1 cellular context compared by ENCODE assay signal in the genomic region with DNA sequence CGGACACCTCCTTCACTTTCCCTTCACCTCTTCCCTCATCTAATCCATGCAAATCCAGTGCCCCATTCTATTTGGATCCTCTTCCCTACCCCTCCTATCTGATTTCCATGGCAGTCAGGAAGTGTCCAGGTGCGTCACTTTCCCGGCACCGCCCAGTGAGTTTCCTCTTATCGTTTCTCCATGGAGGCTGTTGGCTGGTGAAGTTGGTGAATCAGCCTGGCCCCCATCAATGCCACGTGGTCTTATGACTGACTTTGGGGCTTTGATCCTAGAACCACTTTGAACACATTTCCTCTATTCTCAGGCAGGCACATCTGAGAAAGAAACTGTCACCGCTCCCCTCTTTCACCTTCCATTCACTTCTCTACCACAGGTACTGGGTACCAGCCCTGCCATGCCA.
TF ChIP-seq lines count a peak whose summit lies in the region.

No MANE protein-coding gene starts in this region.

TF ChIP-seq in HCT116, 20 proteins besides CTCF, POLR2A, EP300 and RAD21 (continued from another document):
- TF ChIP-seq, protein P1, sequence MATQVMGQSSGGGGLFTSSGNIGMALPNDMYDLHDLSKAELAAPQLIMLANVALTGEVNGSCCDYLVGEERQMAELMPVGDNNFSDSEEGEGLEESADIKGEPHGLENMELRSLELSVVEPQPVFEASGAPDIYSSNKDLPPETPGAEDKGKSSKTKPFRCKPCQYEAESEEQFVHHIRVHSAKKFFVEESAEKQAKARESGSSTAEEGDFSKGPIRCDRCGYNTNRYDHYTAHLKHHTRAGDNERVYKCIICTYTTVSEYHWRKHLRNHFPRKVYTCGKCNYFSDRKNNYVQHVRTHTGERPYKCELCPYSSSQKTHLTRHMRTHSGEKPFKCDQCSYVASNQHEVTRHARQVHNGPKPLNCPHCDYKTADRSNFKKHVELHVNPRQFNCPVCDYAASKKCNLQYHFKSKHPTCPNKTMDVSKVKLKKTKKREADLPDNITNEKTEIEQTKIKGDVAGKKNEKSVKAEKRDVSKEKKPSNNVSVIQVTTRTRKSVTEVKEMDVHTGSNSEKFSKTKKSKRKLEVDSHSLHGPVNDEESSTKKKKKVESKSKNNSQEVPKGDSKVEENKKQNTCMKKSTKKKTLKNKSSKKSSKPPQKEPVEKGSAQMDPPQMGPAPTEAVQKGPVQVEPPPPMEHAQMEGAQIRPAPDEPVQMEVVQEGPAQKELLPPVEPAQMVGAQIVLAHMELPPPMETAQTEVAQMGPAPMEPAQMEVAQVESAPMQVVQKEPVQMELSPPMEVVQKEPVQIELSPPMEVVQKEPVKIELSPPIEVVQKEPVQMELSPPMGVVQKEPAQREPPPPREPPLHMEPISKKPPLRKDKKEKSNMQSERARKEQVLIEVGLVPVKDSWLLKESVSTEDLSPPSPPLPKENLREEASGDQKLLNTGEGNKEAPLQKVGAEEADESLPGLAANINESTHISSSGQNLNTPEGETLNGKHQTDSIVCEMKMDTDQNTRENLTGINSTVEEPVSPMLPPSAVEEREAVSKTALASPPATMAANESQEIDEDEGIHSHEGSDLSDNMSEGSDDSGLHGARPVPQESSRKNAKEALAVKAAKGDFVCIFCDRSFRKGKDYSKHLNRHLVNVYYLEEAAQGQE (IDR thresholded peaks at IDR 0.05; ENCODE audit: low read depth) = no peak
- TF ChIP-seq ELF1 (IDR thresholded peaks at IDR 0.05; ENCODE audit: borderline replicate concordance, low read depth) = no peak
- TF ChIP-seq ZNF274 (IDR thresholded peaks at IDR 0.05; ENCODE audit: low read depth, low read length) = no peak
- no peak for TF ChIP-seq SRF (IDR thresholded peaks at IDR 0.05; ENCODE audit: low read depth)
- TF ChIP-seq POLR2AphosphoS5 (IDR thresholded peaks at IDR 0.05; ENCODE audit: low read depth, low read length) = no peak
- TF ChIP-seq, protein P2, sequence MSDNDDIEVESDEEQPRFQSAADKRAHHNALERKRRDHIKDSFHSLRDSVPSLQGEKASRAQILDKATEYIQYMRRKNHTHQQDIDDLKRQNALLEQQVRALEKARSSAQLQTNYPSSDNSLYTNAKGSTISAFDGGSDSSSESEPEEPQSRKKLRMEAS (IDR thresholded peaks at IDR 0.05) = no peak
- TF ChIP-seq EGR1 (IDR thresholded peaks at IDR 0.05; ENCODE audit: low read depth) = no peak
- no peak for TF ChIP-seq SIN3A (IDR thresholded peaks at IDR 0.05; ENCODE audit: low read depth)
- no peak for TF ChIP-seq EZH2 (IDR thresholded peaks at IDR 0.05)
